Comparison of ENCODE assay signal across 17 cellular contexts in the genomic region with DNA sequence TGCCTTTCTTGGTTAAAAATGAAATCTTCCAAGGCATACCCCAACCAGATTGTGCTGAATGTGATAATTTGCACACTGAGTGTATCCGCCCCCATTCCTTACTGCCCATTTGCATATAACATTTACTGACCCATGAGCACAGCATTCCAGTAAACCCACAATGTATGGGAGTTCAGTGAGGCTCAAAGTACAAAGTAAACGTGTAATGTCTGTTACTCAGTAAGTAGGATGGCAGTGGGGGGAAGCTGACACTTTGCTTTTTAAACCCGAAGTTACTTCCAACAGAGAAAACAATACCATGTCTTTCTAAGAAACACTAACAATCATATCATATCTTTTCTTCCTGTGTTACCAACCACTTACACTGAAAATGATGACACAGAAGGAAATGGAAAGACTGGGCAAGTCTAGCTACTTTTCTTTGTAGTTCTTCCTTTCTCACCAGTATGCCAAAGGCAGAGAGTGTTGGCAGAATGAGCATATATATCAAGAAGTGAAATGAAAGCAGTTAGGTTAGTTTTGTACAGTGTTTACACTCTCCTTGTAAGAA. TPM values are rescaled to one million over a fixed set of nuclear protein-coding genes. Genes with fewer than 3 reads are reported as not detected.
DNase-seq lines count a peak whose midpoint lies in the region; ATAC-seq, FAIRE-seq and TF ChIP-seq lines count a peak whose summit lies in the region.
"Had no signal": no experiment of that assay in that cellular context is flagged by ENCODE, and none has a peak within 500 bp of the region (broad histone marks: within the 10 kb centered on the region; RNA-seq: fewer than 3 reads in every experiment).

No MANE protein-coding gene starts in this region.

- no peaks in the 10 kb centered on the region for H3K9me1 ChIP-seq in endothelial cell of umbilical vein (replicated peaks; ENCODE audit: control insufficient read depth, extremely low read depth, insufficient read depth, low read length)

- BruUV-seq in endothelial cell of umbilical vein (replicated peaks; lab: Mats Ljungman, UMichigan), result no TSS peak

- no peak overlapping the region for H3K4me2 ChIP-seq in endothelial cell of umbilical vein (ENCODE audit: insufficient read depth, low read length)
- no peak overlapping the region for H3K4me2 ChIP-seq in osteoblast (ENCODE audit: insufficient read depth, low read length)
- H3K4me2 ChIP-seq: KMS-11 had no signal

- CTCF ChIA-PET in HEK293 (lab: Yijun Ruan, JAX) (no interaction called here), endothelial cell of umbilical vein (lab: Charles Lee) (no interaction called here)

- TF ChIP-seq CTCF in HEK293 (tag by site-specific recombination; IDR thresholded peaks at IDR 0.05) (no peak), endothelial cell of umbilical vein (IDR thresholded peaks at IDR 0.05; ENCODE audit: extremely low read depth in 1 of 2, insufficient read depth in 1 of 2, low read depth in 1 of 2, low read length in 2 of 2) (no peak), osteoblast (IDR thresholded peaks at IDR 0.05; ENCODE audit: extremely low read depth, low read depth, low read length) (no peak), BE2C (IDR thresholded peaks at IDR 0.05; ENCODE audit: low read depth, low read length) (no peak)

- intact Hi-C loops in endothelial cell of umbilical vein (cut with micrococcal nuclease), result no loop called here

- H3K36me3 ChIP-seq in HEK293 (ENCODE audit: control insufficient read depth in 2 of 2, insufficient read depth in 1 of 2, low read length in 2 of 2) (no peaks in the 10 kb centered on the region), endothelial cell of umbilical vein (ENCODE audit: control insufficient read depth in 2 of 2, extremely low read depth in 1 of 2, insufficient read depth in 2 of 2, low read length in 2 of 2) (no peaks in the 10 kb centered on the region), osteoblast (ENCODE audit: insufficient read depth, low read length) (no peaks in the 10 kb centered on the region), BE2C (no peaks in the 10 kb centered on the region)
- H3K36me3 ChIP-seq: ovary had no signal

- ATAC-seq in GM21447 (IDR thresholded peaks at IDR 0.05; ENCODE audit: unreplicated experiment), result no peak

- H2AFZ ChIP-seq in endothelial cell of umbilical vein (ENCODE audit: low read depth, low read length), result no peak overlapping the region
- peak overlapping the region; percentile 42 for H2AFZ ChIP-seq in osteoblast (ENCODE audit: low read length)

- in situ Hi-C loops in G401 (cut with HindIII; ENCODE audit: low sequenced_read_pairs), result no loop called here

- no peaks in the 10 kb centered on the region for H3K4me1 ChIP-seq in HEK293 (ENCODE audit: control insufficient read depth, insufficient read depth, low read length)
- no peaks in the 10 kb centered on the region for H3K4me1 ChIP-seq in endothelial cell of umbilical vein (ENCODE audit: control insufficient read depth, extremely low read depth, insufficient read depth, low read length)
- peaks cover 4% of the 10 kb centered on the region for H3K4me1 ChIP-seq in osteoblast (ENCODE audit: insufficient read depth, low read length)
- H3K4me1 ChIP-seq in BE2C, result no peaks in the 10 kb centered on the region

- H3K27me3 ChIP-seq in endothelial cell of umbilical vein (ENCODE audit: control insufficient read depth in 2 of 2, insufficient read depth in 2 of 2, low read length in 2 of 2), result no peaks in the 10 kb centered on the region
- H3K27me3 ChIP-seq in osteoblast (ENCODE audit: insufficient read depth, low read length), result no peaks in the 10 kb centered on the region
- no peaks in the 10 kb centered on the region for H3K27me3 ChIP-seq in BE2C
- H3K27me3 ChIP-seq: ovary had no signal

- DNase-seq in RPMI7951 (ENCODE audit: low read depth) (peak; percentile 55), endothelial cell of umbilical vein (ENCODE audit: low read depth, low spot score) (peak; percentile 22), osteoblast (ENCODE audit: insufficient read length, low spot score, missing footprints) (no peak), G401 (ENCODE audit: low spot score) (no peak), BE2C (no peak)
- DNase-seq: activated CD4-positive, alpha-beta T cell treated with anti-CD3 and anti-CD28 coated beads, Interleukin-2, amount 50 U/mL, for 48 hours; amygdala; DMS79; NCI-H345; ovary; SHP77 treated with DMSO at 0.1 percent for 48 hours; stimulated activated CD4-positive, alpha-beta T cell treated with anti-CD3 and anti-CD28 coated beads, Interleukin-4, amount 100 ng/mL, for 1 hour had no signal

- H3K27ac ChIP-seq in HEK293 (ENCODE audit: extremely low read depth, low read depth, low read length), result no peak overlapping the region
- no peak overlapping the region for H3K27ac ChIP-seq in endothelial cell of umbilical vein (ENCODE audit: insufficient read depth, low read depth, low read length)
- no peak overlapping the region for H3K27ac ChIP-seq in osteoblast (ENCODE audit: low read depth, low read length)
- H3K27ac ChIP-seq: KMS-11, ovary had no signal

- H3K79me2 ChIP-seq in endothelial cell of umbilical vein (ENCODE audit: control insufficient read depth, insufficient read depth, low read length), result no peaks in the 10 kb centered on the region
- no peaks in the 10 kb centered on the region for H3K79me2 ChIP-seq in osteoblast (ENCODE audit: insufficient read depth, low read length)

- no peak for FAIRE-seq in endothelial cell of umbilical vein (lab: Jason Lieb, UNC)
- FAIRE-seq: GM18507 had no signal

- dilution Hi-C loops in endothelial cell of umbilical vein (cut with MboI; ENCODE audit: extremely low pct_ligation_motif_present, low sequenced_read_pairs), result no loop called here

- no peaks in the 10 kb centered on the region for H4K20me1 ChIP-seq in endothelial cell of umbilical vein (replicated peaks; ENCODE audit: control insufficient read depth, extremely low read depth, insufficient read depth, low read length)
- no peaks in the 10 kb centered on the region for H4K20me1 ChIP-seq in osteoblast (ENCODE audit: insufficient read depth, low read length)

- TF ChIP-seq POLR2A in endothelial cell of umbilical vein (IDR thresholded peaks at IDR 0.05; ENCODE audit: low read depth, low read length), result no peak

- POLR2A ChIA-PET in HEK293 (lab: Yijun Ruan, JAX) (no interaction called here), endothelial cell of umbilical vein (lab: Charles Lee) (no interaction called here)

- H3K4me3 ChIP-seq in HEK293 (ENCODE audit: low read depth, low read length), result no peak overlapping the region
- H3K4me3 ChIP-seq in endothelial cell of umbilical vein (replicated peaks in 1 of 3; ENCODE audit: insufficient read depth in 1 of 3, low read depth in 1 of 3, low read length in 3 of 3), result no peak overlapping the region
- H3K4me3 ChIP-seq in osteoblast (ENCODE audit: insufficient read depth, low read length), result no peak overlapping the region
- H3K4me3 ChIP-seq in BE2C (ENCODE audit: low read depth, low read length), result no peak overlapping the region
- H3K4me3 ChIP-seq: ovary had no signal

- no peak overlapping the region for H3K9ac ChIP-seq in endothelial cell of umbilical vein (replicated peaks; ENCODE audit: extremely low read depth, insufficient read depth, low read length)
- H3K9ac ChIP-seq: KMS-11 had no signal

- no peaks in the 10 kb centered on the region for H3K9me3 ChIP-seq in HEK293 (ENCODE audit: control insufficient read depth, insufficient read depth, low read depth, low read length)
- H3K9me3 ChIP-seq in endothelial cell of umbilical vein (replicated peaks; ENCODE audit: control insufficient read depth, insufficient read depth, low read length), result no peaks in the 10 kb centered on the region
- H3K9me3 ChIP-seq in osteoblast (ENCODE audit: low read depth, low read length), result no peaks in the 10 kb centered on the region
- H3K9me3 ChIP-seq in BE2C, result no peaks in the 10 kb centered on the region
- H3K9me3 ChIP-seq: ovary had no signal

TF ChIP-seq in endothelial cell of umbilical vein, 7 proteins besides CTCF, POLR2A, EP300 and RAD21 (continues in another document):
- no peak for TF ChIP-seq POLR2AphosphoS5 (IDR thresholded peaks at IDR 0.05; ENCODE audit: insufficient read depth, low read depth, low read length)
- TF ChIP-seq GATA2 (IDR thresholded peaks at IDR 0.05; ENCODE audit: insufficient read depth, insufficient read length, low read depth, low read length), result no peak
- TF ChIP-seq EZH2 (IDR thresholded peaks at IDR 0.05; ENCODE audit: borderline replicate concordance, low read depth, low read length, severe bottlenecking), result no peak
- TF ChIP-seq, protein P1, sequence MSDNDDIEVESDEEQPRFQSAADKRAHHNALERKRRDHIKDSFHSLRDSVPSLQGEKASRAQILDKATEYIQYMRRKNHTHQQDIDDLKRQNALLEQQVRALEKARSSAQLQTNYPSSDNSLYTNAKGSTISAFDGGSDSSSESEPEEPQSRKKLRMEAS (IDR thresholded peaks at IDR 0.05; ENCODE audit: insufficient read depth, insufficient read length), result no peak
- no peak for TF ChIP-seq FOS (IDR thresholded peaks at IDR 0.05; ENCODE audit: borderline replicate concordance, insufficient read depth, low read length)

RNA-seq across cellular contexts. Expression of gene SOSTDC1, which starts 27.1 kb away (rescaled TPM):
- 0.10 and 0.12 TPM in 2 replicates for total RNA-seq in RPMI7951 (2014; rRNA removed; shearing (Covaris generic))
- total RNA-seq in endothelial cell of umbilical vein, result not detected in 2 replicates
- polyA plus RNA-seq in endothelial cell of umbilical vein, result not detected in 2 replicates
- polyA plus RNA-seq in endothelial cell of umbilical vein (2011; cell fraction: cytosol; rRNA removed), result not detected in 2 replicates
- not detected in 2 replicates for polyA plus RNA-seq in endothelial cell of umbilical vein (2011; cell fraction: nucleus; rRNA removed)
- not detected in 2 replicates for polyA plus RNA-seq in endothelial cell of umbilical vein (2012)
- polyA minus RNA-seq in endothelial cell of umbilical vein, result not detected in 2 replicates
- not detected for polyA minus RNA-seq in endothelial cell of umbilical vein (2011; cell fraction: cytosol; rRNA and poly(A)+ RNA removed)
- polyA minus RNA-seq in endothelial cell of umbilical vein (2011; cell fraction: nucleus; rRNA and poly(A)+ RNA removed), result not detected in 2 replicates
- under 0.01 TPM in 1 of 2 replicates, not detected in the other for total RNA-seq in osteoblast
- 0.18 TPM in 1 of 2 replicates, not detected in the other for total RNA-seq in G401 (2014; rRNA removed; shearing (Covaris generic))
- 4.6 TPM for polyA plus RNA-seq in BE2C (2012; ENCODE audit: insufficient read depth, insufficient read length, low read depth)
- total RNA-seq: subcutaneous adipose tissue had no signal

RNA-seq across cellular contexts. Expression of gene LRRC72, which starts 34.0 kb away (rescaled TPM):
- not detected in 2 replicates for total RNA-seq in RPMI7951 (2014; rRNA removed; shearing (Covaris generic))
- total RNA-seq in endothelial cell of umbilical vein, result not detected in 2 replicates
- polyA plus RNA-seq in endothelial cell of umbilical vein, result not detected in 2 replicates
- not detected in 2 replicates for polyA plus RNA-seq in endothelial cell of umbilical vein (2011; cell fraction: cytosol; rRNA removed)
- not detected in 2 replicates for polyA plus RNA-seq in endothelial cell of umbilical vein (2011; cell fraction: nucleus; rRNA removed)
- polyA plus RNA-seq in endothelial cell of umbilical vein (2012), result not detected in 2 replicates
- not detected in 2 replicates for polyA minus RNA-seq in endothelial cell of umbilical vein
- polyA minus RNA-seq in endothelial cell of umbilical vein (2011; cell fraction: cytosol; rRNA and poly(A)+ RNA removed), result not detected
- not detected in 2 replicates for polyA minus RNA-seq in endothelial cell of umbilical vein (2011; cell fraction: nucleus; rRNA and poly(A)+ RNA removed)
- total RNA-seq in osteoblast, result not detected in 2 replicates
- total RNA-seq in G401 (2014; rRNA removed; shearing (Covaris generic)), result not detected in 2 replicates
- not detected for polyA plus RNA-seq in BE2C (2012; ENCODE audit: insufficient read depth, insufficient read length, low read depth)
- total RNA-seq: ovary, subcutaneous adipose tissue had no signal
- polyA plus RNA-seq: ovary had no signal

Comparison
In these comparisons a context has a peak if more than half of its experiments do, and no peak if none do; other contexts are left out.
1. DNase-seq: peak in RPMI7951 (single experiment) and endothelial cell of umbilical vein (single experiment); none in osteoblast (single experiment), G401 (single experiment) and BE2C (single experiment).